18 cellular contexts compared by ENCODE assay signal in genomic region chr1:114720492-114720891, GRCh38. TPM values are rescaled to one million over a fixed set of nuclear protein-coding genes. Genes with fewer than 3 reads are reported as not detected.
A peak's percentile ranks its signal among the peaks of the same experiment; 100 is the strongest.
DNase-seq lines count a peak whose midpoint lies in the region; ATAC-seq and TF ChIP-seq lines count a peak whose summit lies in the region.
"Had no signal": no experiment of that assay in that cellular context is flagged by ENCODE, and none has a peak within 500 bp of the region (broad histone marks: within the 10 kb centered on the region; RNA-seq: fewer than 3 reads in every experiment).

No MANE protein-coding gene starts in this region.

- H2BK120ac ChIP-seq in mesenchymal stem cell (ENCODE audit: low read depth, low read length): no peak overlapping the region

- H2AFZ ChIP-seq in mesenchymal stem cell (ENCODE audit: low read depth, low read length): no peak overlapping the region

- H3K4me1 Mint-ChIP-seq in natural killer cell treated with Interleukin-12 subunit alpha and Interleukin-12 subunit beta and Interleukin-15 and Interleukin-18, amount 100 ng/mL, for 72 hours (ENCODE audit: low read depth in 2 of 2): peaks cover 16 to 28% of the 10 kb centered on the region in 2 donors
- H3K4me1 Mint-ChIP-seq in natural killer cell: peaks cover 16 to 18% of the 10 kb centered on the region in 2 donors
- H3K4me1 Mint-ChIP-seq in chondrocyte (ENCODE audit: low read depth): peaks cover 30% of the 10 kb centered on the region

- H3K79me1 ChIP-seq in mesenchymal stem cell (replicated peaks; ENCODE audit: low read length, poor library complexity, severe bottlenecking): peaks cover 11% of the 10 kb centered on the region

- no peak overlapping the region for H2AK5ac ChIP-seq in mesenchymal stem cell (ENCODE audit: low read length, severe bottlenecking)

- ATAC-seq in natural killer cell treated with Interleukin-12 subunit alpha and Interleukin-12 subunit beta and Interleukin-15 and Interleukin-18, amount 100 ng/mL, for 72 hours: no peak
- no peak for ATAC-seq in natural killer cell
- no peak for ATAC-seq in GM21717 (IDR thresholded peaks at IDR 0.05; ENCODE audit: unreplicated experiment)
- no peak for ATAC-seq in HG03025 (IDR thresholded peaks at IDR 0.05; ENCODE audit: low FRiP score, unreplicated experiment)
- ATAC-seq: Panc1 had no signal

- H2BK5ac ChIP-seq in mesenchymal stem cell (ENCODE audit: low read depth, low read length, poor library complexity, severe bottlenecking): no peak overlapping the region

- peaks cover 64% of the 10 kb centered on the region for H3K36me3 Mint-ChIP-seq in natural killer cell treated with Interleukin-12 subunit alpha and Interleukin-12 subunit beta and Interleukin-15 and Interleukin-18, amount 100 ng/mL, for 72 hours
- H3K36me3 Mint-ChIP-seq in natural killer cell (peaks cover 48% of the 10 kb centered on the region), chondrocyte (ENCODE audit: low read depth) (peaks cover 41% of the 10 kb centered on the region)

- peaks cover 5% of the 10 kb centered on the region for H3K4me1 ChIP-seq in mesenchymal stem cell (ENCODE audit: control insufficient read depth, insufficient read depth, low read depth, low read length)

- no peak overlapping the region for H3K14ac ChIP-seq in mesenchymal stem cell (ENCODE audit: low read length in 2 of 2)

- no peak overlapping the region for H3K4me2 ChIP-seq in mesenchymal stem cell (ENCODE audit: low read length, poor library complexity, severe bottlenecking)

- no peak overlapping the region for H4K91ac ChIP-seq in mesenchymal stem cell (ENCODE audit: low read length)

- DNase-seq in natural killer cell treated with Interleukin-12 subunit alpha and Interleukin-12 subunit beta and Interleukin-15 and Interleukin-18, amount 100 ng/mL, for 72 hours (ENCODE audit: low spot score): no peak
- no peak for DNase-seq in natural killer cell
- no peak for DNase-seq in chondrocyte (ENCODE audit: low spot score)
- DNase-seq in mesenchymal stem cell: no peak
- no peak for DNase-seq in NOMO-1 treated with DMSO at 0.1 percent for 48 hours (lab: John Stamatoyannopoulos, UW; ENCODE audit: unreplicated experiment)
- DNase-seq: ACHN; CD4-positive, CD25-positive, alpha-beta regulatory T cell; GF-D8; GOT3; Karpas-422; MM.1S; NCI-H1105; NCI-H187; NCI-H446; Right ventricle myocardium superior had no signal

- no peak overlapping the region for H3K23ac ChIP-seq in mesenchymal stem cell (ENCODE audit: low read length in 2 of 2)

- H2BK12ac ChIP-seq in mesenchymal stem cell (ENCODE audit: low read length in 2 of 2): no peak overlapping the region

- no peaks in the 10 kb centered on the region for H3K9me3 ChIP-seq in mesenchymal stem cell (ENCODE audit: control insufficient read depth, low read length)

- no peak overlapping the region for H3K4me3 ChIP-seq in mesenchymal stem cell (ENCODE audit: insufficient read depth in 1 of 2, low read depth in 1 of 2, low read length in 2 of 2)

- H3K9me3 Mint-ChIP-seq in natural killer cell treated with Interleukin-12 subunit alpha and Interleukin-12 subunit beta and Interleukin-15 and Interleukin-18, amount 100 ng/mL, for 72 hours: no peaks in the 10 kb centered on the region
- H3K9me3 Mint-ChIP-seq in natural killer cell: no peaks in the 10 kb centered on the region
- H3K9me3 Mint-ChIP-seq in chondrocyte (ENCODE audit: low read depth): no peaks in the 10 kb centered on the region
- H3K9me3 Mint-ChIP-seq: CD4-positive, CD25-positive, alpha-beta regulatory T cell had no signal

- H3K9ac ChIP-seq in mesenchymal stem cell (ENCODE audit: low read length): peak overlapping the region; percentile 18

- H3K4me3 Mint-ChIP-seq in natural killer cell treated with Interleukin-12 subunit alpha and Interleukin-12 subunit beta and Interleukin-15 and Interleukin-18, amount 100 ng/mL, for 72 hours: no peak overlapping the region
- no peak overlapping the region for H3K4me3 Mint-ChIP-seq in natural killer cell
- no peak overlapping the region for H3K4me3 Mint-ChIP-seq in chondrocyte (ENCODE audit: unreplicated experiment)

- WGBS in mesenchymal stem cell: 100% methylated on average over 1 of the region's 4 CpGs

- no peak overlapping the region for H2BK15ac ChIP-seq in mesenchymal stem cell (ENCODE audit: low read depth, poor library complexity, severe bottlenecking)

- intact Hi-C loops in natural killer cell (cut with micrococcal nuclease): no loop called here

- H3K36me3 ChIP-seq in mesenchymal stem cell (ENCODE audit: control insufficient read depth in 1 of 2, insufficient read depth in 2 of 2, low read depth in 1 of 2, low read length in 2 of 2): peaks cover 23 to 85% of the 10 kb centered on the region in 2 experiments

- no peaks in the 10 kb centered on the region for H3K27me3 Mint-ChIP-seq in natural killer cell treated with Interleukin-12 subunit alpha and Interleukin-12 subunit beta and Interleukin-15 and Interleukin-18, amount 100 ng/mL, for 72 hours
- H3K27me3 Mint-ChIP-seq in natural killer cell (ENCODE audit: low read depth in 2 of 2) (no peaks in the 10 kb centered on the region), chondrocyte (ENCODE audit: low read depth) (no peaks in the 10 kb centered on the region)
- H3K27me3 Mint-ChIP-seq: CD4-positive, CD25-positive, alpha-beta regulatory T cell had no signal

- H3K27me3 ChIP-seq in mesenchymal stem cell (ENCODE audit: control insufficient read depth in 1 of 2, insufficient read depth in 1 of 2, low read length in 2 of 2): no peaks in the 10 kb centered on the region

- H3K27ac Mint-ChIP-seq in natural killer cell treated with Interleukin-12 subunit alpha and Interleukin-12 subunit beta and Interleukin-15 and Interleukin-18, amount 100 ng/mL, for 72 hours: peak overlapping the region; percentile 27 to 46
- H3K27ac Mint-ChIP-seq in natural killer cell (peak overlapping the region in 1 of 2 donors; percentile 63), chondrocyte (ENCODE audit: unreplicated experiment) (peak overlapping the region; percentile 63)

- H3K18ac ChIP-seq in mesenchymal stem cell (ENCODE audit: low read depth in 1 of 2, low read length in 2 of 2): no peak overlapping the region

- no peak overlapping the region for H3K27ac ChIP-seq in mesenchymal stem cell (ENCODE audit: low read length, poor library complexity, severe bottlenecking)

- H3K4ac ChIP-seq in mesenchymal stem cell (ENCODE audit: low read depth in 1 of 2, low read length in 2 of 2): no peak overlapping the region

- peak overlapping the region; percentile 27 for H4K8ac ChIP-seq in mesenchymal stem cell (ENCODE audit: low read length)

- TF ChIP-seq CTCF in natural killer cell (IDR thresholded peaks at IDR 0.05): no peak
- TF ChIP-seq CTCF in chondrocyte (IDR thresholded peaks at IDR 0.05): no peak

RNA-seq across cellular contexts. Expression of gene NRAS, which starts 3.9 kb away (rescaled TPM):
- 10 to 100 TPM; 51.9 to 63.2 TPM for total RNA-seq in natural killer cell treated with Interleukin-12 subunit alpha and Interleukin-12 subunit beta and Interleukin-15 and Interleukin-18, amount 100 ng/mL, for 72 hours
- total RNA-seq in natural killer cell (10 to 100 TPM; 41.1 to 45.7 (median 43.8) TPM), chondrocyte (33.9 to 37.4 TPM (median 36.0 TPM) in 3 replicates)
- 55.7 TPM for polyA plus RNA-seq in mesenchymal stem cell (2013, experiment 1 of 2)
- polyA plus RNA-seq in mesenchymal stem cell (2013, experiment 2 of 2): 59.7 TPM

RNA-seq across cellular contexts. Expression of gene AMPD1, which starts 25.1 kb away (rescaled TPM):
- total RNA-seq in natural killer cell treated with Interleukin-12 subunit alpha and Interleukin-12 subunit beta and Interleukin-15 and Interleukin-18, amount 100 ng/mL, for 72 hours: not detected
- not detected for total RNA-seq in natural killer cell
- not detected in 3 replicates for total RNA-seq in chondrocyte
- not detected for polyA plus RNA-seq in mesenchymal stem cell (2013, experiment 1 of 2)
- not detected for polyA plus RNA-seq in mesenchymal stem cell (2013, experiment 2 of 2)
- total RNA-seq: Right ventricle myocardium superior had no signal
- polyA plus RNA-seq: CD4-positive, CD25-positive, alpha-beta regulatory T cell had no signal

RNA-seq across cellular contexts. Expression of gene CSDE1, which starts 37.3 kb away (rescaled TPM):
- total RNA-seq in natural killer cell treated with Interleukin-12 subunit alpha and Interleukin-12 subunit beta and Interleukin-15 and Interleukin-18, amount 100 ng/mL, for 72 hours: 100 to 1,000 TPM; 408 to 410 TPM
- 100 to 1,000 TPM; 461 to 473 (median 470) TPM for total RNA-seq in natural killer cell
- 512 to 540 TPM (median 529 TPM) in 3 replicates for total RNA-seq in chondrocyte
- 385 TPM for polyA plus RNA-seq in mesenchymal stem cell (2013, experiment 1 of 2)
- polyA plus RNA-seq in mesenchymal stem cell (2013, experiment 2 of 2): 375 TPM

RNA-seq across cellular contexts. Expression of gene DENND2C, which starts 50.6 kb away (rescaled TPM):
- total RNA-seq in natural killer cell treated with Interleukin-12 subunit alpha and Interleukin-12 subunit beta and Interleukin-15 and Interleukin-18, amount 100 ng/mL, for 72 hours: 1 to 10 TPM in 1 of 2 donors, under 1 TPM in 1; 0.81 to 1.2 TPM
- total RNA-seq in natural killer cell (1 to 10 TPM; 1.6 to 6.7 (median 1.7) TPM), chondrocyte (3.0 to 3.8 TPM (median 3.3 TPM) in 3 replicates)
- 0.36 TPM for polyA plus RNA-seq in mesenchymal stem cell (2013, experiment 1 of 2)
- 0.29 TPM for polyA plus RNA-seq in mesenchymal stem cell (2013, experiment 2 of 2)

RNA-seq across cellular contexts. Expression of gene SIKE1, which starts 60.0 kb away (rescaled TPM):
- total RNA-seq in natural killer cell treated with Interleukin-12 subunit alpha and Interleukin-12 subunit beta and Interleukin-15 and Interleukin-18, amount 100 ng/mL, for 72 hours: 10 to 100 TPM; 72.5 to 74.4 TPM
- total RNA-seq in natural killer cell (10 to 100 TPM; 53.3 to 57.5 (median 53.4) TPM), chondrocyte (55.0 to 60.0 TPM (median 56.2 TPM) in 3 replicates)
- polyA plus RNA-seq in mesenchymal stem cell (2013, experiment 1 of 2): 27.1 TPM
- polyA plus RNA-seq in mesenchymal stem cell (2013, experiment 2 of 2): 26.6 TPM
